22 cellular contexts compared by ENCODE assay signal in the genomic region with DNA sequence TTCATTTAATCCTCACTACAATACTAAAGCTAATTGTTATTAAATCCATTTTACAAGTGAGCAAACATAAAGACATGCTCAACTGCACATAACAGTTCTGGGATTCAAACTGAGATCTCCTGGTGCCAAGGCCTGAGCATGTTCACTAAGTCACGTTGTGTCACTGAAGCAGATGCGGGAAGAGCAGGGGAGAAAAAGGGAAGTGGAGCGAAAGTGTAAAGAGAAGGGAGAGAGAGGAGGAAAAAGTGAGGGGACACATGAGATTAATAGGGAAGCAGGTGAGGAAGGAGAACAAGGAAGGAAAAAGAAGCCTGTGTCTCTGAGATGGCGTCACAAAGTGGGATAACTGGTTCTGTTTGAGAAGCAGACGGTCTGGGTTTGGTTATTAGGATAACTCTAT.
"Had no signal": no experiment of that assay in that cellular context is flagged by ENCODE, and none has a peak within 500 bp of the region (broad histone marks: within the 10 kb centered on the region; RNA-seq: fewer than 3 reads in every experiment).

No MANE protein-coding gene starts in this region.

- H3K36me3 ChIP-seq: brain microvascular endothelial cell, colonic mucosa, lower lobe of right lung, pancreas, right lobe of liver, stomach, vagina had no signal

- H3K27ac ChIP-seq: brain microvascular endothelial cell, colonic mucosa, lower lobe of right lung, pancreas, right lobe of liver, stomach, vagina had no signal

- H3K27me3 ChIP-seq: brain microvascular endothelial cell, colonic mucosa, pancreas, right lobe of liver, stomach, vagina had no signal

- H3K9me3 ChIP-seq: colonic mucosa, lower lobe of right lung, pancreas, right lobe of liver, stomach, vagina had no signal

- H3K4me3 ChIP-seq: colonic mucosa, lower lobe of right lung, pancreas, right lobe of liver, stomach, vagina had no signal

- H3K4me1 ChIP-seq: colonic mucosa, lower lobe of right lung, right lobe of liver, stomach, vagina had no signal

- FAIRE-seq: frontal cortex, pancreas, small intestine had no signal

- DNase-seq: activated CD4-positive, alpha-beta T cell treated with anti-CD3 and anti-CD28 coated beads for 48 hours; activated CD4-positive, CD25-positive, alpha-beta regulatory T cell; activated CD8-positive, alpha-beta T cell treated with anti-CD3 and anti-CD28 coated beads for 36 hours; activated naive CD4-positive, alpha-beta T cell treated with Interleukin-2 at 50 U/mL for 16 hours; activated T-cell treated with anti-CD3 and anti-CD28 coated beads, Interleukin-2, amount 50 U/mL, for 24 hours; brain microvascular endothelial cell; colonic mucosa; endodermal cell; hypothalamus; islet precursor cell; left colon; lower lobe of right lung; natural killer cell; pancreas; right lobe of liver; small intestine; stimulated activated CD4-positive, alpha-beta T cell treated with anti-CD3 and anti-CD28 coated beads, Interleukin-15, amount 100 ng/mL, for 24 hours; stimulated activated CD4-positive, alpha-beta T cell treated with anti-CD3 and anti-CD28 coated beads, Interleukin-4, amount 100 ng/mL, for 1 hour; stomach; trophoblast cell had no signal

- ATAC-seq: activated CD8-positive, alpha-beta T cell treated with anti-CD3 and anti-CD28 coated beads for 36 hours; left colon; lower lobe of right lung; natural killer cell; pancreas; right lobe of liver had no signal
